ENCODE assay signal across 8 cellular contexts in genomic region chrX:21375795-21376069, GRCh38. TPM values are rescaled to one million over a fixed set of nuclear protein-coding genes. Genes with fewer than 3 reads are reported as not detected.
DNase-seq lines count a peak whose midpoint lies in the region; ATAC-seq, FAIRE-seq and TF ChIP-seq lines count a peak whose summit lies in the region.
"Had no signal": no experiment of that assay in that cellular context is flagged by ENCODE, and none has a peak within 500 bp of the region (broad histone marks: within the 10 kb centered on the region; RNA-seq: fewer than 3 reads in every experiment).

No MANE protein-coding gene starts in this region.

- 12 to 30% (median 23%) methylated on average over 5 of the region's 5 CpGs for WGBS in small intestine, 3 donors

- no peaks in the 10 kb centered on the region for H3K27me3 ChIP-seq in neuron (ENCODE audit: insufficient read depth, low read length)
- peaks cover 3 to 4% of the 10 kb centered on the region in 2 donors for H3K27me3 ChIP-seq in small intestine (ENCODE audit: control insufficient read depth in 2 of 2, insufficient read depth in 2 of 2, low read length in 2 of 2)

- no peak overlapping the region for H2AFZ ChIP-seq in neuron (ENCODE audit: low read depth, low read length)

- in situ Hi-C loops in G401 (cut with HindIII; ENCODE audit: low sequenced_read_pairs), result no loop called here

- peak overlapping the region; percentile 77 to 98 (median 96) for H3K27ac Mint-ChIP-seq in brain

- peak overlapping the region; percentile 90 to 98 (median 98) for H3K4me3 Mint-ChIP-seq in brain

- H3K4me3 ChIP-seq in neuron (ENCODE audit: low read length) (peak overlapping the region; percentile 65), small intestine (ENCODE audit: low read depth in 1 of 2, low read length in 2 of 2) (no peak overlapping the region)

- peaks cover 36% of the 10 kb centered on the region for H3K4me1 Mint-ChIP-seq in brain

- H3K27me3 Mint-ChIP-seq in brain, result peaks cover 10% of the 10 kb centered on the region

- no peak for TF ChIP-seq CTCF in brain (conservative IDR thresholded peaks at IDR 0.05)

- H3K9me3 Mint-ChIP-seq in brain, result no peaks in the 10 kb centered on the region

- DNase-seq in G401 (ENCODE audit: low spot score) (peak; percentile 56), NCI-H1105 treated with DMSO at 0.1 percent for 48 hours (lab: John Stamatoyannopoulos, UW) (peak; percentile 33), GM19238 (ENCODE audit: insufficient read length, low spot score) (no peak), small intestine (no peak)

- no peak overlapping the region for H3K27ac ChIP-seq in small intestine (ENCODE audit: low read depth in 1 of 2, low read length in 1 of 2)
- H3K27ac ChIP-seq: HL-60 had no signal

- ATAC-seq in HG03571 (IDR thresholded peaks at IDR 0.05; ENCODE audit: unreplicated experiment), result no peak

- no peak for FAIRE-seq in small intestine (lab: Jason Lieb, UNC)

- H3K9me3 ChIP-seq in neuron (ENCODE audit: low read length), result no peaks in the 10 kb centered on the region
- H3K9me3 ChIP-seq in small intestine (ENCODE audit: control insufficient read depth, low read depth), result no peaks in the 10 kb centered on the region

- H3K4me1 ChIP-seq in neuron (ENCODE audit: insufficient read depth, low read length) (peaks cover 5% of the 10 kb centered on the region), small intestine (ENCODE audit: control insufficient read depth in 2 of 2, insufficient read depth in 1 of 2, low read depth in 1 of 2, low read length in 1 of 2) (no peaks in the 10 kb centered on the region)

- no peaks in the 10 kb centered on the region for H3K36me3 Mint-ChIP-seq in brain

- H3K36me3 ChIP-seq in neuron (ENCODE audit: insufficient read depth, low read length) (no peaks in the 10 kb centered on the region), small intestine (ENCODE audit: control insufficient read depth in 2 of 2, insufficient read depth in 2 of 2, low read length in 2 of 2) (no peaks in the 10 kb centered on the region)

RNA-seq across cellular contexts. Expression of gene CNKSR2, which starts 1.5 kb away (rescaled TPM):
- not detected in 2 replicates for total RNA-seq in G401 (2014; rRNA removed; shearing (Covaris generic))
- polyA plus RNA-seq in brain (ENCODE audit: insufficient read depth, low read depth, low replicate concordance) (9.9 TPM), small intestine (under 1 TPM in 2 of 3 donors, not detected in 1; under 0.01 to 0.25 TPM)

Comparison
In these comparisons a context has a peak if more than half of its experiments do, and no peak if none do; other contexts are left out.
1. DNase-seq: peak in G401 (single experiment) and NCI-H1105 treated with DMSO at 0.1 percent for 48 hours (single experiment); none in GM19238 (single experiment) and small intestine (single experiment).